Comparison of ENCODE assay signal across 8 cellular contexts in the genomic region with DNA sequence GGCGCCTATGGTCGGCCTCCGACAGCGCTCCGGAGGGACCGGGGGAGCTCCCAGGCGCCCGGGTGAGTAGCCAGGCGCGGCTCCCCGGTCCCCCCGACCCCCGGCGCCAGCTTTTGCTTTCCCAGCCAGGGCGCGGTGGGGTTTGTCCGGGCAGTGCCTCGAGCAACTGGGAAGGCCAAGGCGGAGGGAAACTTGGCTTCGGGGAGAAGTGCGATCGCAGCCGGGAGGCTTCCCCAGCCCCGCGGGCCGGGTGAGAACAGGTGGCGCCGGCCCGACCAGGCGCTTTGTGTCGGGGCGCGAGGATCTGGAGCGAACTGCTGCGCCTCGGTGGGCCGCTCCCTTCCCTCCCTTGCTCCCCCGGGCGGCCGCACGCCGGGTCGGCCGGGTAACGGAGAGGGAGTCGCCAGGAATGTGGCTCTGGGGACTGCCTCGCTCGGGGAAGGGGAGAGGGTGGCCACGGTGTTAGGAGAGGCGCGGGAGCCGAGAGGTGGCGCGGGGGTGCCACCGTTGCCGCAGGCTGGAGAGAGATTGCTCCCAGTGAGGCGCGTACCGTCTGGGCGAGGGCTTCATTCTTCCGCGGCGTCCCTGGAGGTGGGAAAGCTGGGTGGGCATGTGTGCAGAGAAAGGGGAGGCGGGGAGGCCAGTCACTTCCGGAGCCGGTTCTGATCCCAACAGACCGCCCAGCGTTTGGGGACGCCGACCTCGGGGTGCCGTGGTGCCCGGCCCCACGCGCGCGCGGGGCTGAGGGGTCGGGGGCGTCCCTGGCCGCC. TPM values are rescaled to one million over a fixed set of nuclear protein-coding genes. Genes with fewer than 3 reads are reported as not detected.
A peak's percentile ranks its signal among the peaks of the same experiment; 100 is the strongest.
DNase-seq lines count a peak whose midpoint lies in the region; ATAC-seq and TF ChIP-seq lines count a peak whose summit lies in the region.

No MANE protein-coding gene starts in this region.

- H3K14ac ChIP-seq in trophoblast cell (ENCODE audit: low read length) = peak overlapping the region; percentile 73

- H2AK5ac ChIP-seq in trophoblast cell (ENCODE audit: low read length) = no peak overlapping the region

- H3K9me3 ChIP-seq in HUES64 (ENCODE audit: insufficient read depth, low read depth, low read length) (no peaks in the 10 kb centered on the region), left ventricle myocardium inferior (replicated peaks) (no peaks in the 10 kb centered on the region), trophoblast cell (ENCODE audit: insufficient read depth, low read depth, low read length) (no peaks in the 10 kb centered on the region), Karpas-422 (ENCODE audit: low read length) (no peaks in the 10 kb centered on the region)

- H3K27me3 Mint-ChIP-seq in activated naive CD8-positive, alpha-beta T cell treated with anti-CD3 and anti-CD28 coated beads, Interleukin-2, amount 10 ng/mL, durations not matched to agents 7 days and 5 days = peaks cover 39% of the 10 kb centered on the region

- peak overlapping the region; percentile 99 for H3K4me2 ChIP-seq in trophoblast cell (ENCODE audit: low read length)
- no peak overlapping the region for H3K4me2 ChIP-seq in Karpas-422 (ENCODE audit: low read depth, low read length, poor library complexity, severe bottlenecking)

- no peaks in the 10 kb centered on the region for H4K20me1 ChIP-seq in Karpas-422 (ENCODE audit: insufficient read depth, low read depth, low read length)

- H3K4me1 ChIP-seq in HUES64 (ENCODE audit: insufficient read depth, low read length) (peaks cover 16% of the 10 kb centered on the region), left ventricle myocardium inferior (peaks cover 21% of the 10 kb centered on the region), trophoblast cell (ENCODE audit: control insufficient read depth in 1 of 2, insufficient read depth in 2 of 2, low read length in 2 of 2) (peaks cover 0 to 2% of the 10 kb centered on the region in 2 experiments), Karpas-422 (ENCODE audit: low read length) (no peaks in the 10 kb centered on the region)

- H3K23ac ChIP-seq in trophoblast cell (ENCODE audit: low read length) = no peak overlapping the region

- H3K36me3 Mint-ChIP-seq in activated naive CD8-positive, alpha-beta T cell treated with anti-CD3 and anti-CD28 coated beads, Interleukin-2, amount 10 ng/mL, durations not matched to agents 7 days and 5 days = no peaks in the 10 kb centered on the region

- H3K27me3 ChIP-seq in HUES64 (ENCODE audit: insufficient read depth, low read length) = peaks cover 6% of the 10 kb centered on the region; the same call in 1 of the 2 replicates
- H3K27me3 ChIP-seq in left ventricle myocardium inferior (ENCODE audit: low read depth) = peaks cover 53% of the 10 kb centered on the region
- H3K27me3 ChIP-seq in trophoblast cell (ENCODE audit: insufficient read depth, low read length) = no peaks in the 10 kb centered on the region
- H3K27me3 ChIP-seq in Karpas-422 (ENCODE audit: low read length) = no peaks in the 10 kb centered on the region

- intact Hi-C loops in left ventricle myocardium inferior (cut with micrococcal nuclease) = no loop called here

- H3K4me3 Mint-ChIP-seq in activated naive CD8-positive, alpha-beta T cell treated with anti-CD3 and anti-CD28 coated beads, Interleukin-2, amount 10 ng/mL, durations not matched to agents 7 days and 5 days = peak overlapping the region; percentile 28

- TF ChIP-seq CTCF in C4-2B (conservative IDR thresholded peaks at IDR 0.05) = no peak; the same call in 1 of the 2 replicates
- peak; percentile 32 for TF ChIP-seq CTCF in left ventricle myocardium inferior (IDR thresholded peaks at IDR 0.05; ENCODE audit: borderline replicate concordance)

- POLR2A ChIA-PET in activated naive CD8-positive, alpha-beta T cell treated with anti-CD3 and anti-CD28 coated beads, Interleukin-2, amount 10 ng/mL, durations not matched to agents 7 days and 5 days (lab: Charles Lee) = no interaction called here

- DNase-seq in activated naive CD8-positive, alpha-beta T cell treated with anti-CD3 and anti-CD28 coated beads, Interleukin-2, amount 10 ng/mL, durations not matched to agents 7 days and 5 days = peak; percentile 32
- DNase-seq in left ventricle myocardium inferior (peak; percentile 31), trophoblast cell (peak; percentile 57 to 73), Karpas-422 (no peak), NCI-H2227 treated with DMSO at 0.1 percent for 48 hours (lab: John Stamatoyannopoulos, UW) (no peak)

- peak overlapping the region; percentile 1 for H2BK12ac ChIP-seq in trophoblast cell (ENCODE audit: low read length)

- no peaks in the 10 kb centered on the region for H3K9me2 ChIP-seq in Karpas-422 (replicated peaks; ENCODE audit: insufficient read depth, low read length)

- H2AFZ ChIP-seq in trophoblast cell (ENCODE audit: insufficient read depth, low read length, poor library complexity) (peak overlapping the region; percentile 40), Karpas-422 (ENCODE audit: low read length) (no peak overlapping the region)

- H3K4ac ChIP-seq in trophoblast cell (ENCODE audit: low read depth, low read length) = peak overlapping the region; percentile 72

- H4K12ac ChIP-seq in trophoblast cell (ENCODE audit: low read depth, low read length) = peak overlapping the region; percentile 50

- no peaks in the 10 kb centered on the region for H3K9me3 Mint-ChIP-seq in activated naive CD8-positive, alpha-beta T cell treated with anti-CD3 and anti-CD28 coated beads, Interleukin-2, amount 10 ng/mL, durations not matched to agents 7 days and 5 days

- H3K4me3 ChIP-seq in HUES64 (ENCODE audit: low read length) (peak overlapping the region; percentile 96), left ventricle myocardium inferior (peak overlapping the region; percentile 78), trophoblast cell (ENCODE audit: low read depth, low read length) (peak overlapping the region; percentile 89), Karpas-422 (ENCODE audit: low read length) (no peak overlapping the region)

- H4K8ac ChIP-seq in trophoblast cell (ENCODE audit: low read depth, low read length) = peak overlapping the region; percentile 75

- peak; percentile 20 for ATAC-seq in GM19025 (IDR thresholded peaks at IDR 0.05; ENCODE audit: low read depth, unreplicated experiment)
- no peak for ATAC-seq in activated naive CD8-positive, alpha-beta T cell treated with anti-CD3 and anti-CD28 coated beads, Interleukin-2, amount 10 ng/mL, durations not matched to agents 7 days and 5 days (ENCODE audit: low read depth)

- peak overlapping the region; percentile 51 for H2BK5ac ChIP-seq in trophoblast cell (ENCODE audit: low read depth, low read length, poor library complexity)

- H3K9ac ChIP-seq in HUES64 (ENCODE audit: low read depth, low read length) (peak overlapping the region; percentile 93), trophoblast cell (ENCODE audit: low read length) (peak overlapping the region; percentile 85), Karpas-422 (ENCODE audit: low read length) (no peak overlapping the region)

- peak overlapping the region; percentile 43 for H2BK120ac ChIP-seq in trophoblast cell (ENCODE audit: insufficient read depth, low read length, poor library complexity)

- under 1% methylated on average over 81 of the region's 81 CpGs for WGBS in HUES64
- WGBS in trophoblast cell (ENCODE audit: extremely low coverage, insufficient coverage, insufficient read length) = no CpG with 5 or more reads among the region's 81 CpGs

- H4K91ac ChIP-seq in trophoblast cell (ENCODE audit: low read depth, low read length) = peak overlapping the region; percentile 5

- no peaks in the 10 kb centered on the region for H3K4me1 Mint-ChIP-seq in activated naive CD8-positive, alpha-beta T cell treated with anti-CD3 and anti-CD28 coated beads, Interleukin-2, amount 10 ng/mL, durations not matched to agents 7 days and 5 days

- H3K27ac ChIP-seq in C4-2B (peak overlapping the region; percentile 44; the same call in 1 of the 2 replicates), HUES64 (ENCODE audit: low read depth, low read length) (peak overlapping the region; percentile 76), left ventricle myocardium inferior (replicated peaks) (peak overlapping the region; percentile 53), trophoblast cell (ENCODE audit: low read depth, low read length) (peak overlapping the region; percentile 65), Karpas-422 (ENCODE audit: low read length) (no peak overlapping the region)

- H3K36me3 ChIP-seq in HUES64 (ENCODE audit: insufficient read depth, low read length) (peaks cover 32% of the 10 kb centered on the region), left ventricle myocardium inferior (no peaks in the 10 kb centered on the region), trophoblast cell (ENCODE audit: control insufficient read depth in 1 of 2, insufficient read depth in 2 of 2, low read length in 2 of 2) (no peaks in the 10 kb centered on the region), Karpas-422 (ENCODE audit: insufficient read depth, low read length) (no peaks in the 10 kb centered on the region)

- peaks cover 14% of the 10 kb centered on the region for H3K79me2 ChIP-seq in trophoblast cell (ENCODE audit: control insufficient read depth, insufficient read depth, low read length, poor library complexity)
- no peaks in the 10 kb centered on the region for H3K79me2 ChIP-seq in Karpas-422 (ENCODE audit: low read length)

- no peak overlapping the region for H3K27ac Mint-ChIP-seq in activated naive CD8-positive, alpha-beta T cell treated with anti-CD3 and anti-CD28 coated beads, Interleukin-2, amount 10 ng/mL, durations not matched to agents 7 days and 5 days

- H3K18ac ChIP-seq in trophoblast cell (ENCODE audit: low read length) = peak overlapping the region; percentile 82

- H3K79me1 ChIP-seq in trophoblast cell (ENCODE audit: low read length) = peaks cover 13% of the 10 kb centered on the region

RNA-seq across cellular contexts. Expression of a gene that starts 0.6 kb away (rescaled TPM):
- 42.8 TPM for polyA plus RNA-seq in HUES64 (2013, experiment 1 of 2)
- polyA plus RNA-seq in HUES64 (2013, experiment 2 of 2) = 41.2 TPM
- 1 to 10 TPM; 1.2 to 1.3 TPM for total RNA-seq in activated naive CD8-positive, alpha-beta T cell treated with anti-CD3 and anti-CD28 coated beads, Interleukin-2, amount 10 ng/mL, durations not matched to agents 7 days and 5 days
- 5.5 TPM for total RNA-seq in left ventricle myocardium inferior
- polyA plus RNA-seq in trophoblast cell (2013) = 19.7 and 20.7 TPM in 2 replicates
- not detected in 2 replicates for total RNA-seq in Karpas-422 (2014; rRNA removed; shearing (Covaris generic); ENCODE audit: low replicate concordance)

Comparison
In these comparisons a context has a peak if more than half of its experiments do, and no peak if none do; other contexts are left out.
1. DNase-seq: peak in activated naive CD8-positive, alpha-beta T cell treated with anti-CD3 and anti-CD28 coated beads, Interleukin-2, amount 10 ng/mL, durations not matched to agents 7 days and 5 days (single experiment), left ventricle myocardium inferior (single experiment) and trophoblast cell (2 of 2); none in Karpas-422 (single experiment) and NCI-H2227 treated with DMSO at 0.1 percent for 48 hours (single experiment).